Comparison of ENCODE assay signal across 12 cellular contexts in the genomic region with DNA sequence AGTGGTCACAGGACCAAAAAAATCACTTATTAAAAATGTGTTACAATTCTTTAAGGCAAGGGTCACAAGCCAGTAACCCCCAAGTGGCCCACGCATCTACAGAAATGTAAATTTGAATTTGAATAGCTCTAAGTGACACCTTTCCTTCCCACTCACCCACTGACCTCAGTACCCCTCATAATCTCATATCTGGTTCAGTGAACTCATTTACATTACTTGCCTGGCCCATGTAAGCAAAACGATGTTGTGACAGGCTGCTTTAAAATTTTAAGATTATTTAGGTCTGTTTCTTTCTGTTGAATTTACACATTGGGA. TPM values are rescaled to one million over a fixed set of nuclear protein-coding genes. Genes with fewer than 3 reads are reported as not detected.
DNase-seq lines count a peak whose midpoint lies in the region; ATAC-seq and TF ChIP-seq lines count a peak whose summit lies in the region.
"Had no signal": no experiment of that assay in that cellular context is flagged by ENCODE, and none has a peak within 500 bp of the region (broad histone marks: within the 10 kb centered on the region; RNA-seq: fewer than 3 reads in every experiment).

No MANE protein-coding gene starts in this region.

- CTCF ChIA-PET in activated CD4-positive, alpha-beta memory T cell treated with anti-CD3 and anti-CD28 coated beads, Interleukin-2, amount 10 ng/mL, durations not matched to agents 7 days and 5 days (lab: Charles Lee), result no interaction called here

- peaks cover 2% of the 10 kb centered on the region for H3K36me3 Mint-ChIP-seq in activated CD4-positive, alpha-beta memory T cell treated with anti-CD3 and anti-CD28 coated beads, Interleukin-2, amount 10 ng/mL, durations not matched to agents 7 days and 5 days (ENCODE audit: low read depth)

- H3K9me3 ChIP-seq in DOHH2 (ENCODE audit: control insufficient read depth, insufficient read depth, low read length), result no peaks in the 10 kb centered on the region
- H3K9me3 ChIP-seq: MG63, Peyer's patch, tibial artery had no signal

- H4K20me1 ChIP-seq in DOHH2 (ENCODE audit: control insufficient read depth, insufficient read depth, low read depth, low read length), result no peaks in the 10 kb centered on the region

- in situ Hi-C loops in GM13976 (cut with MboI; ENCODE audit: low sequenced_read_pairs, unreplicated experiment), result no loop called here

- H3K36me3 ChIP-seq in DOHH2 (ENCODE audit: control insufficient read depth, low read length), result 0 out of 2 replicates have a peak, but pooled peaks cover 4% of the 10 kb centered on the region
- H3K36me3 ChIP-seq: MG63, Peyer's patch, tibial artery had no signal

- H3K9me3 Mint-ChIP-seq in activated CD4-positive, alpha-beta memory T cell treated with anti-CD3 and anti-CD28 coated beads, Interleukin-2, amount 10 ng/mL, durations not matched to agents 7 days and 5 days, result no peaks in the 10 kb centered on the region

- no peaks in the 10 kb centered on the region for H3K27me3 ChIP-seq in DOHH2 (ENCODE audit: control insufficient read depth, low read length)
- H3K27me3 ChIP-seq: MG63, Peyer's patch, tibial artery had no signal

- POLR2A ChIA-PET in activated CD4-positive, alpha-beta memory T cell treated with anti-CD3 and anti-CD28 coated beads, Interleukin-2, amount 10 ng/mL, durations not matched to agents 7 days and 5 days (lab: Charles Lee), result interaction anchor here (0.6 to 2.8 kb wide), 5 partner anchors 11 to 881 kb away, joined by 3 to 8 read pairs (median 4); a partner anchor contains a TSS

- peaks cover 69% of the 10 kb centered on the region for H3K4me1 ChIP-seq in DOHH2 (ENCODE audit: control insufficient read depth, low read length)
- H3K4me1 ChIP-seq: tibial artery had no signal

- H3K4me3 Mint-ChIP-seq in activated CD4-positive, alpha-beta memory T cell treated with anti-CD3 and anti-CD28 coated beads, Interleukin-2, amount 10 ng/mL, durations not matched to agents 7 days and 5 days, result no peak overlapping the region

- peaks cover 16% of the 10 kb centered on the region for H3F3A ChIP-seq in DOHH2 (ENCODE audit: control insufficient read depth, insufficient read depth)

- ATAC-seq in GM19043 (IDR thresholded peaks at IDR 0.05; ENCODE audit: low read depth, unreplicated experiment) (peak; percentile 43), HG02938 (IDR thresholded peaks at IDR 0.05; ENCODE audit: unreplicated experiment) (peak; percentile 67)

- H3K79me2 ChIP-seq in DOHH2 (ENCODE audit: control insufficient read depth, low read length), result no peaks in the 10 kb centered on the region

- peak overlapping the region; percentile 55 for H3K4me3 ChIP-seq in DOHH2 (ENCODE audit: low read length)
- H3K4me3 ChIP-seq: MG63, Peyer's patch, tibial artery had no signal

- no peak for DNase-seq in activated CD4-positive, alpha-beta memory T cell treated with anti-CD3 and anti-CD28 coated beads, Interleukin-2, amount 10 ng/mL, durations not matched to agents 7 days and 5 days
- DNase-seq in GM13976 (ENCODE audit: low spot score) (no peak), SKM-1 treated with dmso at 0.1 percent for 144 hours (lab: John Stamatoyannopoulos, UW; ENCODE audit: unreplicated experiment) (no peak), NOMO-1 treated with dmso at 0.1 percent for 144 hours (lab: John Stamatoyannopoulos, UW; ENCODE audit: unreplicated experiment) (no peak), NCI-H345 (lab: John Stamatoyannopoulos, UW) (no peak)
- DNase-seq: Calu3, MG63, Peyer's patch, tibial artery had no signal

- H3K27ac ChIP-seq in DOHH2 (ENCODE audit: low read depth, low read length), result peak overlapping the region; percentile 88
- H3K27ac ChIP-seq: tibial artery had no signal

- peaks cover 67% of the 10 kb centered on the region for H3K4me1 Mint-ChIP-seq in activated CD4-positive, alpha-beta memory T cell treated with anti-CD3 and anti-CD28 coated beads, Interleukin-2, amount 10 ng/mL, durations not matched to agents 7 days and 5 days

- H3K4me2 ChIP-seq in DOHH2 (ENCODE audit: low read length), result peak overlapping the region; percentile 62

- H3K27ac Mint-ChIP-seq in activated CD4-positive, alpha-beta memory T cell treated with anti-CD3 and anti-CD28 coated beads, Interleukin-2, amount 10 ng/mL, durations not matched to agents 7 days and 5 days, result peak overlapping the region; percentile 98

- H3K9me2 ChIP-seq in DOHH2 (replicated peaks; ENCODE audit: control insufficient read depth, low read length), result no peaks in the 10 kb centered on the region

- no peak for TF ChIP-seq CTCF in DOHH2 (IDR thresholded peaks at IDR 0.05; ENCODE audit: low read depth, low read length, poor library complexity, severe bottlenecking)
- TF ChIP-seq CTCF in GM13976 (IDR thresholded peaks at IDR 0.05; ENCODE audit: borderline replicate concordance, control extremely low read depth, extremely low read depth, insufficient read depth, missing control alignments), result no peak

- H3K27me3 Mint-ChIP-seq in activated CD4-positive, alpha-beta memory T cell treated with anti-CD3 and anti-CD28 coated beads, Interleukin-2, amount 10 ng/mL, durations not matched to agents 7 days and 5 days, result no peaks in the 10 kb centered on the region

RNA-seq across cellular contexts. Expression of a gene that starts 27.4 kb away (rescaled TPM):
- total RNA-seq in activated CD4-positive, alpha-beta memory T cell treated with anti-CD3 and anti-CD28 coated beads, Interleukin-2, amount 10 ng/mL, durations not matched to agents 7 days and 5 days, result 10 to 100 TPM; 10.1 to 10.5 TPM
- total RNA-seq: Calu3 had no signal
